ENCODE assay signal across 15 cellular contexts in the genomic region with DNA sequence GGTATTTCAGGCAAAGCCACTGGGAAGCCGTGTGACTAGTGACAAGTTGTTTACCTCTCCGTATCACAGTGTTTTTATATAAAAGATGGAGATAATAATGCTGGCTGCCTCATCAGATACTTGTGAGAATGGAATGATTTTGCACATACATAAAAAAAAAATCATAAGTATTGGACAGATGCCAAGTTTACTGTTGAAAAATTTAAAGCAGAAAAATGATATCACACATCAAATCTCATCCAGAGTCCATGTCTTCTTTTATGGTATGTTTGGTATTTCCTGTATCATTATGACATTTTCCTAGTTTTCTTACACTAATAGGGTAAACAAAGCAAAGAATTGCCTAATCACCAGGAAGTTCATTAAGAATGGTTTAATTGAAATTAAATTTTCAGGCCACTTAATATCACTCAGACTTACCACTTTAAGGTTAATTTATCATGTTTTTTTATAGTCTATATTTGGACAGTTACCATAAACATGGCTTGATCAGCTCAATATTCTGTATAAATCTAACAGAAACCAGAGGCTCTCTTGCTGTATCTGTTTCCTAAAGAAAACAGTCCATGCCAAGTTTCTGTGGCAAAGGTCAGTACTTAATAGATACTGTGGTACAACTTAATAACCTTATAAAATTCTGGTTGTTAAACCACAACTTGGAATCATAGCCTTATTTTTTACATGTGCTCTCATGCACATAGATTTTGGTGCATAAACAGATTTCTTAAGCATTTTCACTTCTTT.
DNase-seq lines count a peak whose midpoint lies in the region; ATAC-seq, FAIRE-seq and TF ChIP-seq lines count a peak whose summit lies in the region.
"Had no signal": no experiment of that assay in that cellular context is flagged by ENCODE, and none has a peak within 500 bp of the region (broad histone marks: within the 10 kb centered on the region; RNA-seq: fewer than 3 reads in every experiment).

No MANE protein-coding gene starts in this region.

- no peak for TF ChIP-seq CTCF in astrocyte (IDR thresholded peaks at IDR 0.05; ENCODE audit: insufficient read depth, low read depth, low read length)
- no peak for TF ChIP-seq CTCF in smooth muscle cell (IDR thresholded peaks at IDR 0.05; ENCODE audit: borderline replicate concordance, insufficient read depth, poor library complexity, severe bottlenecking)

- no peak overlapping the region for H3K4me3 Mint-ChIP-seq in astrocyte (ENCODE audit: unreplicated experiment)
- no peak overlapping the region for H3K4me3 Mint-ChIP-seq in natural killer cell treated with Interleukin-12 subunit alpha and Interleukin-12 subunit beta and Interleukin-15 and Interleukin-18, amount 100 ng/mL, for 72 hours

- DNase-seq in HT-29 (ENCODE audit: low spot score): peak; percentile 4
- DNase-seq in astrocyte (ENCODE audit: low read depth): peak; percentile 8
- DNase-seq in fibroblast of the conjunctiva (ENCODE audit: low read depth): peak; percentile 10
- DNase-seq in smooth muscle cell (lab: John Stamatoyannopoulos, UW; ENCODE audit: unreplicated experiment): no peak
- no peak for DNase-seq in natural killer cell treated with Interleukin-12 subunit alpha and Interleukin-12 subunit beta and Interleukin-15 and Interleukin-18, amount 100 ng/mL, for 72 hours (ENCODE audit: low spot score)
- DNase-seq in H7: no peak
- DNase-seq in RPMI8226: no peak
- DNase-seq: activated CD4-positive, alpha-beta T cell treated with anti-CD3 and anti-CD28 coated beads, Interleukin-2, amount 50 U/mL, for 48 hours; amniotic stem cell; COR-L47; dorsolateral prefrontal cortex; glutamatergic neuron; psoas muscle; SHP77 treated with DMSO at 0.1 percent for 48 hours; stimulated activated naive CD4-positive, alpha-beta T cell had no signal

- H3K27me3 Mint-ChIP-seq in astrocyte (ENCODE audit: low read depth, unreplicated experiment): no peaks in the 10 kb centered on the region
- H3K27me3 Mint-ChIP-seq in natural killer cell treated with Interleukin-12 subunit alpha and Interleukin-12 subunit beta and Interleukin-15 and Interleukin-18, amount 100 ng/mL, for 72 hours: no peaks in the 10 kb centered on the region

- no peaks in the 10 kb centered on the region for H4K20me1 ChIP-seq in astrocyte (ENCODE audit: insufficient read depth, low read length)
- no peaks in the 10 kb centered on the region for H4K20me1 ChIP-seq in smooth muscle cell (ENCODE audit: low read depth)

- FAIRE-seq in astrocyte (lab: Jason Lieb, UNC): no peak

- H3K4me1 ChIP-seq in astrocyte (ENCODE audit: insufficient read depth, low read length): peaks cover 20% of the 10 kb centered on the region
- peaks cover 10% of the 10 kb centered on the region for H3K4me1 ChIP-seq in smooth muscle cell (ENCODE audit: low read depth)
- H3K4me1 ChIP-seq: psoas muscle had no signal

- H3K27ac Mint-ChIP-seq in astrocyte (ENCODE audit: unreplicated experiment): peak overlapping the region; percentile 16
- H3K27ac Mint-ChIP-seq in natural killer cell treated with Interleukin-12 subunit alpha and Interleukin-12 subunit beta and Interleukin-15 and Interleukin-18, amount 100 ng/mL, for 72 hours: no peak overlapping the region

- ATAC-seq in natural killer cell treated with Interleukin-12 subunit alpha and Interleukin-12 subunit beta and Interleukin-15 and Interleukin-18, amount 100 ng/mL, for 72 hours: no peak
- ATAC-seq: psoas muscle had no signal

- H2AFZ ChIP-seq in astrocyte (ENCODE audit: low read depth, low read length) (no peak overlapping the region), smooth muscle cell (ENCODE audit: low read depth) (no peak overlapping the region)

- peaks cover 2% of the 10 kb centered on the region for H3K27me3 ChIP-seq in astrocyte (ENCODE audit: insufficient read depth, low read length)
- H3K27me3 ChIP-seq in smooth muscle cell (ENCODE audit: low read depth): no peaks in the 10 kb centered on the region
- no peaks in the 10 kb centered on the region for H3K27me3 ChIP-seq in H7 (ENCODE audit: control insufficient read depth, insufficient read depth, low read length)
- H3K27me3 ChIP-seq: dorsolateral prefrontal cortex had no signal

- H3K9me3 ChIP-seq in astrocyte (ENCODE audit: insufficient read depth, low read depth, low read length): no peaks in the 10 kb centered on the region
- H3K9me3 ChIP-seq in smooth muscle cell (replicated peaks; ENCODE audit: low read depth): no peaks in the 10 kb centered on the region
- H3K9me3 ChIP-seq: psoas muscle had no signal

- H3K4me3 ChIP-seq in astrocyte (ENCODE audit: insufficient read depth, low read depth, low read length) (no peak overlapping the region), smooth muscle cell (no peak overlapping the region), H7 (ENCODE audit: insufficient read depth, low read depth, low read length) (no peak overlapping the region)
- H3K4me3 ChIP-seq: dorsolateral prefrontal cortex, psoas muscle had no signal

- peak overlapping the region; percentile 17 for H3K4me2 ChIP-seq in astrocyte (ENCODE audit: low read length)
- peak overlapping the region; percentile 17 for H3K4me2 ChIP-seq in smooth muscle cell

- 83% methylated on average over 2 of the region's 2 CpGs for WGBS in smooth muscle cell (ENCODE audit: low lambda C conversion rate)

- no peaks in the 10 kb centered on the region for H3K36me3 Mint-ChIP-seq in astrocyte (ENCODE audit: low read depth, unreplicated experiment)
- H3K36me3 Mint-ChIP-seq in natural killer cell treated with Interleukin-12 subunit alpha and Interleukin-12 subunit beta and Interleukin-15 and Interleukin-18, amount 100 ng/mL, for 72 hours: no peaks in the 10 kb centered on the region

- peaks cover 3% of the 10 kb centered on the region for H3K9me3 Mint-ChIP-seq in astrocyte (ENCODE audit: unreplicated experiment)
- peaks cover 9% of the 10 kb centered on the region for H3K9me3 Mint-ChIP-seq in natural killer cell treated with Interleukin-12 subunit alpha and Interleukin-12 subunit beta and Interleukin-15 and Interleukin-18, amount 100 ng/mL, for 72 hours

- no peaks in the 10 kb centered on the region for H3K36me3 ChIP-seq in astrocyte (ENCODE audit: insufficient read depth, low read length)
- H3K36me3 ChIP-seq in smooth muscle cell (ENCODE audit: low read depth): no peaks in the 10 kb centered on the region
- no peaks in the 10 kb centered on the region for H3K36me3 ChIP-seq in H7 (replicated peaks; ENCODE audit: control insufficient read depth, insufficient read depth, low read length)

- H3K4me1 Mint-ChIP-seq in astrocyte (ENCODE audit: low read depth, unreplicated experiment): peaks cover 22% of the 10 kb centered on the region
- no peaks in the 10 kb centered on the region for H3K4me1 Mint-ChIP-seq in natural killer cell treated with Interleukin-12 subunit alpha and Interleukin-12 subunit beta and Interleukin-15 and Interleukin-18, amount 100 ng/mL, for 72 hours (ENCODE audit: low read depth in 2 of 2)

- H3K27ac ChIP-seq in astrocyte (ENCODE audit: low read depth, low read length) (no peak overlapping the region), smooth muscle cell (ENCODE audit: low read depth) (no peak overlapping the region)
- H3K27ac ChIP-seq: psoas muscle had no signal

- no peaks in the 10 kb centered on the region for H3F3A ChIP-seq in smooth muscle cell (ENCODE audit: low read depth)

- H3K79me2 ChIP-seq in astrocyte (ENCODE audit: insufficient read depth, low read length): no peaks in the 10 kb centered on the region
- no peaks in the 10 kb centered on the region for H3K79me2 ChIP-seq in smooth muscle cell (ENCODE audit: low read depth)

- H3K9ac ChIP-seq in astrocyte (ENCODE audit: low read length) (no peak overlapping the region), smooth muscle cell (ENCODE audit: low read depth) (no peak overlapping the region)

Comparison
In these comparisons a context has a peak if more than half of its experiments do, and no peak if none do; other contexts are left out.
1. DNase-seq: peak in HT-29 (single experiment), astrocyte (single experiment) and fibroblast of the conjunctiva (single experiment); none in smooth muscle cell (single experiment), natural killer cell treated with Interleukin-12 subunit alpha and Interleukin-12 subunit beta and Interleukin-15 and Interleukin-18, amount 100 ng/mL, for 72 hours (single experiment), H7 (single experiment) and RPMI8226 (single experiment).